12 cellular contexts compared by ENCODE assay signal in the genomic region with DNA sequence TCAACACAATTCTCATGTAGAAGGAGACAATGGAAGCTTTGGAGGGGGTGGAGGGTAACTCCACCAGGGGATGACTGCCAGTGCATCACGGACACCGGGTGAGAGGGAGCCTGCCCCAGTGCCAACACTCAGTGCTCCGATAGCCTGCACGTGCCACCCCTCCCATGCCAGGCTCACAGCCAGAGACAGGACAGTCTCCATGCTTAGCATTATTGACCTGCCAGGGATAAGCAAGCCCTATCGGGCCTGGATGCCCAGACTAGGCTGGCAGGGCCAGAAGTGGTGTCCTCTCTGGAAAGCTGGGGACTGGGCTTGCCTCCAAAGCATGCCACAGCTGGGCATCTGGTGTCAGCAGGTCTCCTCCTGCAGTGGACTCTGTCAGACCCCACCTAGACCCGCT. TPM values are rescaled to one million over a fixed set of nuclear protein-coding genes. Genes with fewer than 3 reads are reported as not detected.
DNase-seq lines count a peak whose midpoint lies in the region; ATAC-seq and TF ChIP-seq lines count a peak whose summit lies in the region.
"Had no signal": no experiment of that assay in that cellular context is flagged by ENCODE, and none has a peak within 500 bp of the region (broad histone marks: within the 10 kb centered on the region; RNA-seq: fewer than 3 reads in every experiment).

No MANE protein-coding gene starts in this region.

- intact Hi-C loops in testis (cut with DNase I; ENCODE audit: low total_unique reads), result no loop called here

- H4K8ac ChIP-seq in H9 (replicated peaks; ENCODE audit: insufficient read length, low read depth, low read length), result no peak overlapping the region
- no peak overlapping the region for H4K8ac ChIP-seq in neuronal stem cell (ENCODE audit: low read depth, low read length)

- no peaks in the 10 kb centered on the region; the same call in 1 of the 2 replicates for H3K79me2 ChIP-seq in H9 (ENCODE audit: insufficient read depth, low read length)

- no peaks in the 10 kb centered on the region for H3K9me3 Mint-ChIP-seq in H9
- H3K9me3 Mint-ChIP-seq: activated CD4-positive, alpha-beta memory T cell treated with anti-CD3 and anti-CD28 coated beads, Interleukin-2, amount 10 ng/mL, durations not matched to agents 7 days and 5 days had no signal

- TF ChIP-seq CTCF in H9 (conservative IDR thresholded peaks at IDR 0.05) (no peak), gastroesophageal sphincter (IDR thresholded peaks at IDR 0.05) (no peak), testis (IDR thresholded peaks at IDR 0.05) (no peak)

- H2BK120ac ChIP-seq in H9 (ENCODE audit: low read depth, low read length, poor library complexity, severe bottlenecking) (no peak overlapping the region), neuronal stem cell (ENCODE audit: low read depth, low read length) (no peak overlapping the region)

- H2BK5ac ChIP-seq in H9 (ENCODE audit: insufficient read length, low read length) (no peak overlapping the region), neuronal stem cell (ENCODE audit: low read length) (peak overlapping the region; percentile 1)

- H2AFZ ChIP-seq in H9 (ENCODE audit: low read length) (no peak overlapping the region), neuronal stem cell (ENCODE audit: low read length) (peak overlapping the region; percentile 14)

- H4K91ac ChIP-seq in H9 (ENCODE audit: insufficient read length, low read depth, low read length) (no peak overlapping the region), neuronal stem cell (ENCODE audit: low read depth, low read length, poor library complexity) (peak overlapping the region; percentile 81)

- H3K9me3 ChIP-seq in H9 (ENCODE audit: control insufficient read depth, low read depth, low read length) (no peaks in the 10 kb centered on the region), gastroesophageal sphincter (no peaks in the 10 kb centered on the region), neuronal stem cell (replicated peaks in 1 of 2; ENCODE audit: control insufficient read depth in 2 of 2, insufficient read depth in 1 of 2, low read depth in 1 of 2, low read length in 2 of 2) (no peaks in the 10 kb centered on the region), testis (no peaks in the 10 kb centered on the region)

- H3K27ac ChIP-seq in H9 (ENCODE audit: insufficient read length, low read depth, low read length) (no peak overlapping the region), gastroesophageal sphincter (peak overlapping the region in 3 of 4 donors; percentile 93 to 94 (median 93)), neuronal stem cell (replicated peaks; ENCODE audit: low read length) (no peak overlapping the region), testis (no peak overlapping the region)

- H3K14ac ChIP-seq in H9 (ENCODE audit: insufficient read depth, low read length) (no peak overlapping the region; the same call in 1 of the 2 replicates), neuronal stem cell (ENCODE audit: low read length) (peak overlapping the region; percentile 48)

- no peak overlapping the region for H3T11ph ChIP-seq in H9 (ENCODE audit: low read length)

- H3K56ac ChIP-seq in H9 (ENCODE audit: insufficient read length, low read depth, low read length), result no peak overlapping the region

- H3K4me3 ChIP-seq in gastroesophageal sphincter (no peak overlapping the region), neuronal stem cell (ENCODE audit: low read length in 2 of 2) (no peak overlapping the region), testis (no peak overlapping the region)

- no peak overlapping the region for H3K9ac ChIP-seq in H9 (ENCODE audit: extremely low read depth, insufficient read length, low read length)
- H3K9ac ChIP-seq in neuronal stem cell (ENCODE audit: low read depth, low read length, poor library complexity), result no peak overlapping the region

- H4K5ac ChIP-seq in H9 (ENCODE audit: insufficient read length, low read depth, low read length), result no peak overlapping the region

- TF ChIP-seq POLR2A in gastroesophageal sphincter (IDR thresholded peaks at IDR 0.05) (no peak), testis (IDR thresholded peaks at IDR 0.05) (no peak)

- H2AK5ac ChIP-seq in H9 (ENCODE audit: insufficient read length, low read length), result no peak overlapping the region
- H2AK5ac ChIP-seq in neuronal stem cell (ENCODE audit: low read depth, low read length), result peak overlapping the region; percentile 17

- H3K36me3 Mint-ChIP-seq in H9 (ENCODE audit: insufficient read depth in 1 of 3, low read depth in 3 of 3), result no peaks in the 10 kb centered on the region; a peak in 2 of 7 replicates

- no peak overlapping the region for H2BK15ac ChIP-seq in H9 (ENCODE audit: low read depth, low read length)
- H2BK15ac ChIP-seq in neuronal stem cell (ENCODE audit: low read length), result peak overlapping the region; percentile 100

- H4K20me1 ChIP-seq in H9 (ENCODE audit: control insufficient read depth, insufficient read depth, insufficient read length), result peaks cover 2% of the 10 kb centered on the region

- ATAC-seq in gastroesophageal sphincter (no peak), GM18498 (IDR thresholded peaks at IDR 0.05; ENCODE audit: unreplicated experiment) (no peak)
- ATAC-seq: Panc1 had no signal

- H3K4me2 ChIP-seq in H9 (ENCODE audit: insufficient read depth, insufficient read length, low read length) (no peak overlapping the region), neuronal stem cell (ENCODE audit: insufficient read depth, low read length, poor library complexity, severe bottlenecking) (no peak overlapping the region)

- H3K4me1 Mint-ChIP-seq in H9, result peaks cover 44 to 58% of the 10 kb centered on the region in 2 experiments

- peak overlapping the region in 1 of 2 experiments; percentile 78; a peak in 1 of 5 replicates for H3K4me3 Mint-ChIP-seq in H9
- H3K4me3 Mint-ChIP-seq: activated CD4-positive, alpha-beta memory T cell treated with anti-CD3 and anti-CD28 coated beads, Interleukin-2, amount 10 ng/mL, durations not matched to agents 7 days and 5 days had no signal

- H3K27ac Mint-ChIP-seq in H9, result peak overlapping the region in 1 of 3 experiments; percentile 28; a peak in 1 of 7 replicates
- H3K27ac Mint-ChIP-seq: activated CD4-positive, alpha-beta memory T cell treated with anti-CD3 and anti-CD28 coated beads, Interleukin-2, amount 10 ng/mL, durations not matched to agents 7 days and 5 days had no signal

- H3K4ac ChIP-seq in H9 (ENCODE audit: low read depth, low read length) (no peak overlapping the region), neuronal stem cell (ENCODE audit: low read length) (peak overlapping the region; percentile 69)

- no CpG with 5 or more reads among the region's 6 CpGs for WGBS in H9 (ENCODE audit: extremely low coverage, insufficient read length, low lambda C conversion rate)
- WGBS in gastroesophageal sphincter (ENCODE audit: low coverage in 1 of 2), 2 donors, result 73% methylated on average over 2 of the region's 6 CpGs; no CpG with 5 or more reads in 1 of the 2 donors
- WGBS in neuronal stem cell (ENCODE audit: extremely low coverage in 2 of 2, insufficient read length in 2 of 2, insufficient replicate concordance in 1 of 2), 2 donors, result no CpG with 5 or more reads among the region's 6 CpGs
- WGBS in testis, 2 donors, result 79 to 89% methylated on average over 5 to 6 of the region's 6 CpGs

- peaks cover 17% of the 10 kb centered on the region for H3K23me2 ChIP-seq in H9 (ENCODE audit: insufficient read length, low read depth, low read length, poor library complexity, severe bottlenecking)

- H3K79me1 ChIP-seq in H9 (ENCODE audit: insufficient read depth, low read depth, low read length, poor library complexity, severe bottlenecking) (no peaks in the 10 kb centered on the region), neuronal stem cell (ENCODE audit: low read depth, low read length) (no peaks in the 10 kb centered on the region)

- H3K18ac ChIP-seq in H9 (ENCODE audit: insufficient read length, low read depth, low read length), result peak overlapping the region; percentile 9
- H3K18ac ChIP-seq in neuronal stem cell (ENCODE audit: low read length), result peak overlapping the region; percentile 61

- H3K23ac ChIP-seq in H9 (ENCODE audit: insufficient read length, low read depth, low read length) (no peak overlapping the region), neuronal stem cell (ENCODE audit: low read depth, low read length, poor library complexity) (peak overlapping the region; percentile 25)

- no peak for TF ChIP-seq EP300 in gastroesophageal sphincter (IDR thresholded peaks at IDR 0.05)

- H2BK12ac ChIP-seq in H9 (ENCODE audit: insufficient read length, low read depth, low read length), result no peak overlapping the region
- H2BK12ac ChIP-seq in neuronal stem cell (ENCODE audit: low read length), result peak overlapping the region; percentile 28

- peaks cover 6% of the 10 kb centered on the region; the same call in 1 of the 2 replicates for H3K4me1 ChIP-seq in H9 (ENCODE audit: insufficient read depth, low read length)
- H3K4me1 ChIP-seq in gastroesophageal sphincter, result peaks cover 0 to 90% (median 53%) of the 10 kb centered on the region in 3 donors
- peaks cover 61 to 65% of the 10 kb centered on the region in 2 donors for H3K4me1 ChIP-seq in neuronal stem cell (ENCODE audit: control insufficient read depth in 2 of 2, insufficient read depth in 1 of 2, low read depth in 1 of 2, low read length in 2 of 2)
- peaks cover 28% of the 10 kb centered on the region for H3K4me1 ChIP-seq in testis

- H3K27me3 Mint-ChIP-seq in H9 (ENCODE audit: low read depth), result peaks cover 1% of the 10 kb centered on the region; the same call in 1 of the 2 replicates

- H3K27me3 ChIP-seq in H9 (ENCODE audit: insufficient read depth, low read length), result no peaks in the 10 kb centered on the region
- no peaks in the 10 kb centered on the region for H3K27me3 ChIP-seq in gastroesophageal sphincter
- H3K27me3 ChIP-seq in neuronal stem cell (ENCODE audit: control insufficient read depth in 3 of 3, insufficient read depth in 3 of 3, low read depth in 1 of 3, low read length in 3 of 3), result peaks cover 0 to 3% (median 0%) of the 10 kb centered on the region in 3 experiments
- no peaks in the 10 kb centered on the region for H3K27me3 ChIP-seq in testis

- H2BK20ac ChIP-seq in H9 (ENCODE audit: low read depth, low read length, poor library complexity, severe bottlenecking), result no peak overlapping the region

- no peak for DNase-seq in H9
- DNase-seq in neuronal stem cell (ENCODE audit: low spot score), result no peak
- no peak for DNase-seq in testis
- DNase-seq in NCI-H1694 (lab: John Stamatoyannopoulos, UW), result no peak
- DNase-seq: activated CD4-positive, alpha-beta memory T cell treated with anti-CD3 and anti-CD28 coated beads, Interleukin-2, amount 10 ng/mL, durations not matched to agents 7 days and 5 days; activated naive CD4-positive, alpha-beta T cell; DMS 273 treated with DMSO at 0.1 percent for 48 hours; MV-4-11; NCI-H446 had no signal

- H3K36me3 ChIP-seq in gastroesophageal sphincter (no peaks in the 10 kb centered on the region), neuronal stem cell (replicated peaks in 1 of 2; ENCODE audit: control insufficient read depth in 2 of 2, insufficient read depth in 2 of 2, low read length in 2 of 2) (peaks cover 0 to 1% of the 10 kb centered on the region in 2 donors), testis (ENCODE audit: low read depth, missing control alignments) (no peaks in the 10 kb centered on the region)

RNA-seq across cellular contexts. Expression of a gene that starts 1.6 kb away (rescaled TPM):
- total RNA-seq in H9 (2021), result 34.6 and 35.7 TPM in 2 replicates
- total RNA-seq in gastroesophageal sphincter, result 10 to 100 TPM; 21.0 to 52.3 (median 33.0) TPM
- polyA plus RNA-seq in neuronal stem cell (2013, experiment 1 of 2), result 30.6 TPM
- polyA plus RNA-seq in neuronal stem cell (2013, experiment 2 of 2), result 27.2 TPM
- total RNA-seq in testis, result 10 to 100 TPM; 18.3 to 22.5 TPM
- 15.9 TPM for polyA plus RNA-seq in testis (ENCODE audit: insufficient read depth, low read depth, low replicate concordance)

RNA-seq across cellular contexts. Expression of a gene that starts 4.0 kb away (rescaled TPM):
- total RNA-seq in H9 (2021) (39.1 and 41.7 TPM in 2 replicates), gastroesophageal sphincter (100 to 1,000 TPM in 2 of 4 donors, 10 to 100 TPM in 2; 57.4 to 114 (median 92.4) TPM), testis (10 to 100 TPM; 44.8 to 61.7 TPM)
- polyA plus RNA-seq in neuronal stem cell (2013, experiment 1 of 2), result 53.1 TPM
- polyA plus RNA-seq in neuronal stem cell (2013, experiment 2 of 2), result 52.7 TPM
- polyA plus RNA-seq in testis (ENCODE audit: insufficient read depth, low read depth, low replicate concordance), result 42.6 TPM

RNA-seq across cellular contexts. Expression of a gene that starts 20.4 kb away (rescaled TPM):
- total RNA-seq in H9 (2021) (75.3 and 78.5 TPM in 2 replicates), gastroesophageal sphincter (10 to 100 TPM; 25.6 to 34.4 (median 28.5) TPM), testis (10 to 100 TPM; 12.8 to 17.5 TPM)
- polyA plus RNA-seq in neuronal stem cell (2013, experiment 1 of 2), result 41.3 TPM
- 39.6 TPM for polyA plus RNA-seq in neuronal stem cell (2013, experiment 2 of 2)
- 26.9 TPM for polyA plus RNA-seq in testis (ENCODE audit: insufficient read depth, low read depth, low replicate concordance)

RNA-seq across cellular contexts. Expression of a gene that starts 20.6 kb away (rescaled TPM):
- 53.6 and 56.6 TPM in 2 replicates for total RNA-seq in H9 (2021)
- 1 to 10 TPM; 2.6 to 5.1 (median 4.5) TPM for total RNA-seq in gastroesophageal sphincter
- polyA plus RNA-seq in neuronal stem cell (2013, experiment 1 of 2), result 26.4 TPM
- 26.4 TPM for polyA plus RNA-seq in neuronal stem cell (2013, experiment 2 of 2)
- 1 to 10 TPM; 2.4 to 3.0 TPM for total RNA-seq in testis
- 6.5 TPM for polyA plus RNA-seq in testis (ENCODE audit: insufficient read depth, low read depth, low replicate concordance)

Comparison
In these comparisons a context has a peak if more than half of its experiments do, and no peak if none do; other contexts are left out.
1. H3K27ac ChIP-seq: peak in gastroesophageal sphincter (3 of 4); none in H9 (single experiment), neuronal stem cell (single experiment) and testis (0 of 2).